25 cellular contexts compared by ENCODE assay signal in the genomic region with DNA sequence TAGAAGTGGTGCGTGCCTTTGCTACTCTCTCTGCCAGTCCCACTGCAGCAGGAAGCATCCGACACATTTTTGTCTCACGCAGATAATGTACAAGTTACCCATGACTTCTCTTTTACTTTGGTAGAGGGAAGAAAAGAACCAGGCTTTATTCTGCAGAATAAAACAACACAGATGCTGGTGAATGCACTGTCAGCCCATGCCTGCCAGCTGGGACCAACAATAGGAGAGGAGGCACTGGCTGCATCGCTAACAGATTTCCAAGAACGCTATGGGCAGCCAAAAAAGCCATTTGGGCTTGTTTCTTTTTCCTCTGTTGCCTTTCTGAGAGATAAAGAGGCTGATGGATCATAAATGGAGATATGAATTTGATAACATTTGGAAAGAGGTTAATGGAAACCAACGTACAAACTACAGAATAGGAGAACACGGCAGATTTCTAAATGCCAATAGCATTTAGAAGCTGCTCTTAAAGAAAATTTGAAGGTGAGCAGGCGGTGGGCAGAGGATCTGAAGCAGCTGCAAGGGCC. TPM values are rescaled to one million over a fixed set of nuclear protein-coding genes. Genes with fewer than 3 reads are reported as not detected.
"Had no signal": no experiment of that assay in that cellular context is flagged by ENCODE, and none has a peak within 500 bp of the region (broad histone marks: within the 10 kb centered on the region; RNA-seq: fewer than 3 reads in every experiment).

No MANE protein-coding gene starts in this region.

- H3K9me3 ChIP-seq: left ventricle myocardium inferior, stomach, testis, uterus had no signal

- H3K4me3 ChIP-seq: cardiac muscle cell, left ventricle myocardium inferior, stomach, testis, uterus had no signal

- ATAC-seq: activated CD4-positive, alpha-beta T cell treated with anti-CD3 and anti-CD28 coated beads for 36 hours; stimulated activated memory B cell treated with anti-CD40 and anti-IgM and Interleukin-4, amounts not matched to agents 10 μg/mL and 1 μg/mL and 100 μg/mL, for 72 hours had no signal

- DNase-seq: activated B cell treated with CpG ODN at 0.5 μM for 24 hours; activated CD4-positive, alpha-beta T cell treated with anti-CD3 and anti-CD28 coated beads for 36 hours; activated CD4-positive, alpha-beta T cell treated with anti-CD3 and anti-CD28 coated beads, Interleukin-2, amount 50 U/mL, for 4 hours; activated CD8-positive, alpha-beta memory T cell treated with anti-CD3 and anti-CD28 coated beads for 24 hours; activated CD8-positive, alpha-beta memory T cell treated with anti-CD3 and anti-CD28 coated beads, Interleukin-2, amount 50 U/mL, for 4 hours; activated naive CD4-positive, alpha-beta T cell; activated T-cell treated with anti-CD3 and anti-CD28 coated beads, Interleukin-2, amount 50 U/mL, for 24 hours; amniotic stem cell; effector CD8-positive, alpha-beta T cell; erythroblast; kidney glomerular epithelial cell; left ventricle myocardium inferior; mammary epithelial cell; nephron progenitor cell; small intestine; stimulated activated CD4-positive, alpha-beta T cell treated with anti-CD3 and anti-CD28 coated beads, Interleukin-2, amount 100 ng/mL, for 24 hours; stomach; T1000; testis; trophoblast cell; uterus had no signal

- H3K4me1 ChIP-seq: left ventricle myocardium inferior, stomach, testis, uterus had no signal

- H3K27ac ChIP-seq: cardiac muscle cell, left ventricle myocardium inferior, stomach, testis, uterus had no signal

- H3K27me3 ChIP-seq: cardiac muscle cell, stomach, testis, uterus had no signal

- H3K36me3 ChIP-seq: cardiac muscle cell, left ventricle myocardium inferior, stomach, uterus had no signal

RNA-seq across cellular contexts. Expression of a gene that starts 47.5 kb away (rescaled TPM):
- total RNA-seq: activated B cell treated with CpG ODN at 0.5 μM for 24 hours; activated CD4-positive, alpha-beta T cell treated with anti-CD3 and anti-CD28 coated beads for 36 hours; activated T-helper 2 cell treated with anti-CD3 and anti-CD28 coated beads, Interferon-gamma antibody, Interleukin-2, Interleukin-4, amounts not matched to agents 10 μg/mL and 5 μg/mL and 100 μg/mL, durations not matched to agents 14 hours and 24 hours and 36 hours; T-helper 1 cell treated with Interleukin-12 subunit alpha and Interleukin-12 subunit beta and Interleukin-4 antibody, amounts not matched to agents 30 ng/mL and 1 ng/mL, for 36 hours had no signal
